In the genomic region with DNA sequence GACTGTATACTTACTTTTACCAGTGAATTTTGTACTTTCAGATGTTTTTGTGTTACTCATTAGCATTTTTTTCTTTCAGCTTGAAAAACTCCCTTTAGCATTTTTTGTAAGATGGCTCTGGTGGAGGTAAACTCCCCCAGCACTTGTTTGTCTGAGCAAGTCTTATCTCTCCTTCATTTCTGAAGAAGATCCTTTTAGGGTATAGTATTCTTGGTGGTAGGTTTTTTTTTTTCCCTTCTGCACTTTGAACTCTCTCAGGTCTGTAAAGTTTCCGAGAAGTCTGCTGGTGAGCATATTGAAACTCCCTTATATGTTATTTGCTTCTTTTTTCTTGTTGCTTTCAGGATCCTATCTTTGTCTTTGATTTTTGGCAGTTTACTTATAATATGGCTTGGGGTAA, we compare ENCODE assay signal across 2 cellular contexts.
A peak's percentile ranks its signal among the peaks of the same experiment; 100 is the strongest.
TF ChIP-seq lines count a peak whose summit lies in the region.

No MANE protein-coding gene starts in this region.

TF ChIP-seq in HEK293, 187 proteins besides CTCF, POLR2A, EP300 and RAD21:
- TF ChIP-seq ZNF837 (tag by site-specific recombination; IDR thresholded peaks at IDR 0.05) (no peak), SETDB1 (IDR thresholded peaks at IDR 0.05; ENCODE audit: insufficient read length, low read length) (peak; percentile 91)

TF ChIP-seq in endothelial cell of umbilical vein, 7 proteins besides CTCF, POLR2A, EP300 and RAD21:
- TF ChIP-seq EZH2 (IDR thresholded peaks at IDR 0.05; ENCODE audit: borderline replicate concordance, low read depth, low read length, severe bottlenecking): peak; percentile 39
- no peak for TF ChIP-seq GATA2 (IDR thresholded peaks at IDR 0.05; ENCODE audit: insufficient read depth, insufficient read length, low read depth, low read length)
